ENCODE assay signal across 22 cellular contexts in the genomic region with DNA sequence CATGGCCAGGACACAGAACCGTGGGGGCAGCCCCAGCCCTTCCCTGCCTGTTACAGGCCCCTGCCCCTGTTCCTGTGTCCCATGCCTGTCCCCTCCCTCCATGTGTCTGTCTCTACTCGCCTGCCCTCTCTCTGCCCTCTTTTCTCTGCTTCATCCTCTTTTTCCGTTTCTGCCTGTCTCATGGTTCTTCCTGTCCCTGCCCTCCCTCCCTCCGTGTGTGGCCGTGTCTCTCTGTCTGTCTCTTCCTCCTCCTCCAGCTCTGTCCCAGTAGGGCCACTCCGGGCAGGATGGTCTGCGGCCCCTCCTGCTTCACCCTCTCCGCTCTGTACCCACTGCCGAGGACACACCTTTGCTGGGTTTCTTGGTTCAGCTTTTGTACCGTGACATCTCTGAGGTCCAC.
A peak's percentile ranks its signal among the peaks of the same experiment; 100 is the strongest.
DNase-seq lines count a peak whose midpoint lies in the region; ATAC-seq and TF ChIP-seq lines count a peak whose summit lies in the region.
"Had no signal": no experiment of that assay in that cellular context is flagged by ENCODE, and none has a peak within 500 bp of the region (broad histone marks: within the 10 kb centered on the region; RNA-seq: fewer than 3 reads in every experiment).

No MANE protein-coding gene starts in this region.

- H3K36me3 ChIP-seq in OCI-LY7 (ENCODE audit: insufficient read depth, low read length), result no peaks in the 10 kb centered on the region
- H3K36me3 ChIP-seq in tibial artery, result no peaks in the 10 kb centered on the region
- H3K36me3 ChIP-seq: Peyer's patch, thyroid gland had no signal

- no TSS peak for BruUV-seq in OCI-LY7 (replicated peaks; lab: Mats Ljungman, UMichigan)

- intact Hi-C loops in OCI-LY7 (cut with micrococcal nuclease; ENCODE audit: unreplicated experiment) (loop anchor here (5.0 kb wide), 1 partner anchor 1205 kb away; no protein-coding TSS in a partner anchor), tibial artery (cut with DNase I; ENCODE audit: low total_unique reads) (no loop called here)

- no peaks in the 10 kb centered on the region for H3K79me2 ChIP-seq in OCI-LY7 (ENCODE audit: insufficient read depth, low read depth, low read length)

- H4K20me1 ChIP-seq in OCI-LY7 (ENCODE audit: insufficient read depth, low read length), result no peaks in the 10 kb centered on the region

- CTCF ChIA-PET in OCI-LY7 (lab: Charles Lee; ENCODE audit: unreplicated experiment), result interaction anchor here (0.6 kb wide), 1 partner anchor 13 kb away, joined by 5 read pairs; no protein-coding TSS in a partner anchor

- TF ChIP-seq CTCF in OCI-LY7 (conservative IDR thresholded peaks at IDR 0.05; ENCODE audit: low read length) (no peak), tibial artery (IDR thresholded peaks at IDR 0.05) (no peak)

- H3K9me2 ChIP-seq in OCI-LY7 (ENCODE audit: insufficient read depth, low read length), result no peaks in the 10 kb centered on the region

- DNase-seq in OCI-LY7 (ENCODE audit: low spot score) (no peak), tibial artery (no peak), DMS153 (lab: John Stamatoyannopoulos, UW) (no peak)
- DNase-seq in effector memory CD8-positive, alpha-beta T cell, result no peak
- DNase-seq: activated CD8-positive, alpha-beta T cell treated with anti-CD3 and anti-CD28 coated beads for 36 hours; activated naive CD4-positive, alpha-beta T cell treated with anti-CD3 and anti-CD28 coated beads, Interleukin-2, amount 10 ng/mL, durations not matched to agents 7 days and 5 days; activated T-cell treated with anti-CD3 and anti-CD28 coated beads, Interleukin-2, amount 50 U/mL, for 24 hours; cerebellar nuclear complex; DMS79; effector memory CD4-positive, alpha-beta T cell; GM23248; kidney glomerular epithelial cell; mesenchymal stem cell; natural killer cell; NCI-H774; Peyer's patch; thyroid gland had no signal

- H2AFZ ChIP-seq in OCI-LY7 (ENCODE audit: low read length), result no peak overlapping the region
- H2AFZ ChIP-seq: GM23248 had no signal

- H3K27ac Mint-ChIP-seq in IgD-negative memory B cell, result peak overlapping the region; percentile 16 to 78 (median 78)
- peak overlapping the region; percentile 29 to 49 for H3K27ac Mint-ChIP-seq in effector memory CD8-positive, alpha-beta T cell
- H3K27ac Mint-ChIP-seq in stimulated activated memory B cell treated with anti-CD40 and anti-IgM and Interleukin-4, amounts not matched to agents 10 μg/mL and 1 μg/mL and 100 μg/mL, for 72 hours, result peak overlapping the region; percentile 74
- H3K27ac Mint-ChIP-seq: activated CD8-positive, alpha-beta T cell treated with anti-CD3 and anti-CD28 coated beads for 36 hours; activated naive CD4-positive, alpha-beta T cell treated with anti-CD3 and anti-CD28 coated beads, Interleukin-2, amount 10 ng/mL, durations not matched to agents 7 days and 5 days; activated T-cell treated with anti-CD3 and anti-CD28 coated beads, Interleukin-2, amount 50 U/mL, for 24 hours; natural killer cell; T-helper 2 cell treated with Interferon-gamma antibody and Interleukin-4, amounts not matched to agents 5 μg/mL and 100 μg/mL, for 36 hours had no signal

- H3K27me3 Mint-ChIP-seq in IgD-negative memory B cell, result no peaks in the 10 kb centered on the region
- H3K27me3 Mint-ChIP-seq in effector memory CD8-positive, alpha-beta T cell, result no peaks in the 10 kb centered on the region
- H3K27me3 Mint-ChIP-seq in stimulated activated memory B cell treated with anti-CD40 and anti-IgM and Interleukin-4, amounts not matched to agents 10 μg/mL and 1 μg/mL and 100 μg/mL, for 72 hours, result no peaks in the 10 kb centered on the region
- H3K27me3 Mint-ChIP-seq: activated CD8-positive, alpha-beta T cell treated with anti-CD3 and anti-CD28 coated beads for 36 hours; activated T-cell treated with anti-CD3 and anti-CD28 coated beads, Interleukin-2, amount 50 U/mL, for 24 hours had no signal

- H3K9me3 Mint-ChIP-seq in IgD-negative memory B cell, result no peaks in the 10 kb centered on the region
- H3K9me3 Mint-ChIP-seq in effector memory CD8-positive, alpha-beta T cell, result no peaks in the 10 kb centered on the region
- no peaks in the 10 kb centered on the region for H3K9me3 Mint-ChIP-seq in stimulated activated memory B cell treated with anti-CD40 and anti-IgM and Interleukin-4, amounts not matched to agents 10 μg/mL and 1 μg/mL and 100 μg/mL, for 72 hours
- H3K9me3 Mint-ChIP-seq: activated CD8-positive, alpha-beta T cell treated with anti-CD3 and anti-CD28 coated beads for 36 hours; activated naive CD4-positive, alpha-beta T cell treated with anti-CD3 and anti-CD28 coated beads, Interleukin-2, amount 10 ng/mL, durations not matched to agents 7 days and 5 days; activated T-cell treated with anti-CD3 and anti-CD28 coated beads, Interleukin-2, amount 50 U/mL, for 24 hours; natural killer cell; T-helper 2 cell treated with Interferon-gamma antibody and Interleukin-4, amounts not matched to agents 5 μg/mL and 100 μg/mL, for 36 hours had no signal

- POLR2A ChIA-PET in OCI-LY7 (lab: Charles Lee), result interaction anchor here (0.6 to 1.6 kb wide), 2 partner anchors 68 to 70 kb away, joined by 3 read pairs; no protein-coding TSS in a partner anchor

- H3K9me3 ChIP-seq in OCI-LY7 (ENCODE audit: low read length) (no peaks in the 10 kb centered on the region), tibial artery (no peaks in the 10 kb centered on the region)
- H3K9me3 ChIP-seq: Peyer's patch, thyroid gland had no signal

- peak overlapping the region in 1 of 4 donors; percentile 84 for H3K4me3 Mint-ChIP-seq in IgD-negative memory B cell
- no peak overlapping the region for H3K4me3 Mint-ChIP-seq in effector memory CD8-positive, alpha-beta T cell
- peak overlapping the region; percentile 53 for H3K4me3 Mint-ChIP-seq in stimulated activated memory B cell treated with anti-CD40 and anti-IgM and Interleukin-4, amounts not matched to agents 10 μg/mL and 1 μg/mL and 100 μg/mL, for 72 hours
- H3K4me3 Mint-ChIP-seq: activated CD8-positive, alpha-beta T cell treated with anti-CD3 and anti-CD28 coated beads for 36 hours; activated naive CD4-positive, alpha-beta T cell treated with anti-CD3 and anti-CD28 coated beads, Interleukin-2, amount 10 ng/mL, durations not matched to agents 7 days and 5 days; activated T-cell treated with anti-CD3 and anti-CD28 coated beads, Interleukin-2, amount 50 U/mL, for 24 hours; natural killer cell; T-helper 2 cell treated with Interferon-gamma antibody and Interleukin-4, amounts not matched to agents 5 μg/mL and 100 μg/mL, for 36 hours had no signal

- H3K4me1 ChIP-seq in OCI-LY7 (ENCODE audit: insufficient read depth, low read length, poor library complexity, severe bottlenecking) (peaks cover 64% of the 10 kb centered on the region), tibial artery (no peaks in the 10 kb centered on the region)

- ATAC-seq in effector memory CD8-positive, alpha-beta T cell (replicated peaks), result no peak
- no peak for ATAC-seq in stimulated activated memory B cell treated with anti-CD40 and anti-IgM and Interleukin-4, amounts not matched to agents 10 μg/mL and 1 μg/mL and 100 μg/mL, for 72 hours
- no peak for ATAC-seq in HG03439 (IDR thresholded peaks at IDR 0.05; ENCODE audit: unreplicated experiment)
- ATAC-seq: activated CD4-positive, CD25-positive, alpha-beta regulatory T cell treated with anti-CD3 and anti-CD28 coated beads, Interleukin-2, amount 50 U/mL, for 24 hours; activated CD8-positive, alpha-beta T cell treated with anti-CD3 and anti-CD28 coated beads for 36 hours; natural killer cell had no signal

- no peaks in the 10 kb centered on the region for H3K36me3 Mint-ChIP-seq in IgD-negative memory B cell
- peaks cover 30% of the 10 kb centered on the region for H3K36me3 Mint-ChIP-seq in effector memory CD8-positive, alpha-beta T cell (ENCODE audit: insufficient read depth)
- no peaks in the 10 kb centered on the region for H3K36me3 Mint-ChIP-seq in stimulated activated memory B cell treated with anti-CD40 and anti-IgM and Interleukin-4, amounts not matched to agents 10 μg/mL and 1 μg/mL and 100 μg/mL, for 72 hours
- H3K36me3 Mint-ChIP-seq: activated naive CD4-positive, alpha-beta T cell treated with anti-CD3 and anti-CD28 coated beads, Interleukin-2, amount 10 ng/mL, durations not matched to agents 7 days and 5 days; natural killer cell had no signal

- H3K4me1 Mint-ChIP-seq in IgD-negative memory B cell, result peaks cover 10 to 40% (median 24%) of the 10 kb centered on the region in 3 donors
- peaks cover 15 to 20% of the 10 kb centered on the region in 2 donors for H3K4me1 Mint-ChIP-seq in effector memory CD8-positive, alpha-beta T cell (ENCODE audit: low read depth in 2 of 2)
- H3K4me1 Mint-ChIP-seq in stimulated activated memory B cell treated with anti-CD40 and anti-IgM and Interleukin-4, amounts not matched to agents 10 μg/mL and 1 μg/mL and 100 μg/mL, for 72 hours, result peaks cover 58% of the 10 kb centered on the region

- H3K27ac ChIP-seq in OCI-LY7 (ENCODE audit: low read depth, low read length, poor library complexity, severe bottlenecking) (peak overlapping the region; percentile 59), tibial artery (no peak overlapping the region)
- H3K27ac ChIP-seq: GM23248, thyroid gland had no signal

- H3K4me3 ChIP-seq in OCI-LY7 (ENCODE audit: low read depth, low read length, poor library complexity, severe bottlenecking) (peak overlapping the region; percentile 22), tibial artery (no peak overlapping the region)
- H3K4me3 ChIP-seq: GM23248, Peyer's patch, thyroid gland had no signal

- no peaks in the 10 kb centered on the region for H3K27me3 ChIP-seq in tibial artery
- H3K27me3 ChIP-seq: Peyer's patch, thyroid gland had no signal

- peak overlapping the region; percentile 62 for H3K4me2 ChIP-seq in OCI-LY7 (ENCODE audit: low read length)
